ENCODE assay signal across 13 cellular contexts in genomic region chr1:199422206-199422605, GRCh38.
A peak's percentile ranks its signal among the peaks of the same experiment; 100 is the strongest.
DNase-seq lines count a peak whose midpoint lies in the region; ATAC-seq and TF ChIP-seq lines count a peak whose summit lies in the region.
"Had no signal": no experiment of that assay in that cellular context is flagged by ENCODE, and none has a peak within 500 bp of the region (broad histone marks: within the 10 kb centered on the region; RNA-seq: fewer than 3 reads in every experiment).

No MANE protein-coding gene starts in this region.

- CTCF ChIA-PET in PC-9 (lab: Charles Lee): interaction anchor here (1.1 kb wide), 1 partner anchor 107 kb away, joined by 3 read pairs; no protein-coding TSS in a partner anchor

- H3K36me3 ChIP-seq in PC-9 (ENCODE audit: low read depth) (no peaks in the 10 kb centered on the region), tibial nerve (no peaks in the 10 kb centered on the region)

- H3K4me3 ChIP-seq in PC-9: no peak overlapping the region
- no peak overlapping the region for H3K4me3 ChIP-seq in skeletal muscle cell (ENCODE audit: low read depth, low read length)
- no peak overlapping the region for H3K4me3 ChIP-seq in tibial nerve
- H3K4me3 ChIP-seq: psoas muscle had no signal

- H3K27ac ChIP-seq in PC-9 (no peak overlapping the region), tibial nerve (no peak overlapping the region)
- H3K27ac ChIP-seq: psoas muscle had no signal

- ATAC-seq in HG03378 (IDR thresholded peaks at IDR 0.05; ENCODE audit: unreplicated experiment) (no peak), HG03139 (IDR thresholded peaks at IDR 0.05; ENCODE audit: unreplicated experiment) (no peak)
- ATAC-seq: psoas muscle had no signal

- intact Hi-C loops in PC-9 (cut with micrococcal nuclease; ENCODE audit: unreplicated experiment): loop anchor here (2.0 kb wide), 1 partner anchor 651 kb away; no protein-coding TSS in a partner anchor

- no TSS peak for BruUV-seq in PC-9 (replicated peaks; lab: Mats Ljungman, UMichigan)

- H3F3A ChIP-seq in PC-9 (ENCODE audit: insufficient read depth, low read depth): no peaks in the 10 kb centered on the region

- WGBS in tibial nerve, 2 donors: 65 to 67% methylated on average over 1 of the region's 1 CpG

- 0 out of 2 replicates have a peak overlapping the region, but pooled peaks have one; percentile 15 for H2AFZ ChIP-seq in PC-9

- POLR2A ChIA-PET in PC-9 (lab: Charles Lee; ENCODE audit: unreplicated experiment): no interaction called here

- H3K4me1 ChIP-seq in PC-9 (replicated peaks; ENCODE audit: insufficient read depth) (no peaks in the 10 kb centered on the region), tibial nerve (no peaks in the 10 kb centered on the region)
- H3K4me1 ChIP-seq: psoas muscle had no signal

- H3K9me2 ChIP-seq in PC-9 (ENCODE audit: insufficient read depth): no peaks in the 10 kb centered on the region

- TF ChIP-seq CTCF in PC-9 (conservative IDR thresholded peaks at IDR 0.05) (peak; percentile 59), tibial nerve (IDR thresholded peaks at IDR 0.05) (no peak)

- no peaks in the 10 kb centered on the region for H3K27me3 ChIP-seq in PC-9 (ENCODE audit: insufficient read depth, low read depth)
- H3K27me3 ChIP-seq in tibial nerve: no peaks in the 10 kb centered on the region

- DNase-seq in DMS 273 (lab: John Stamatoyannopoulos, UW; ENCODE audit: unreplicated experiment) (peak; percentile 74), DMS 273 treated with DMSO at 0.1 percent for 48 hours (lab: John Stamatoyannopoulos, UW) (no peak), PC-9 (peak in 1 of 2 experiments; percentile 3), fibroblast of gingiva (ENCODE audit: low read depth) (peak; percentile 27), skeletal muscle cell (ENCODE audit: low read depth) (peak; percentile 17), tibial nerve (ENCODE audit: low spot score in 2 of 2) (no peak)
- DNase-seq: 8988T; activated naive CD8-positive, alpha-beta T cell treated with anti-CD3 and anti-CD28 coated beads for 36 hours; hippocampal formation; NCI-H1694; psoas muscle had no signal

- H3K9me3 ChIP-seq in PC-9 (ENCODE audit: insufficient read depth, low read depth) (no peaks in the 10 kb centered on the region), tibial nerve (peaks cover 0 to 12% (median 4%) of the 10 kb centered on the region in 4 donors)

- TF ChIP-seq POLR2A in tibial nerve (IDR thresholded peaks at IDR 0.05): no peak

- no peaks in the 10 kb centered on the region for H4K20me1 ChIP-seq in PC-9 (ENCODE audit: insufficient read depth)

- no peaks in the 10 kb centered on the region for H3K79me2 ChIP-seq in PC-9 (ENCODE audit: low read depth)

- TF ChIP-seq EP300 in tibial nerve (IDR thresholded peaks at IDR 0.05): no peak

- H3K4me2 ChIP-seq in PC-9: no peak overlapping the region

Comparison
In these comparisons a context has a peak if more than half of its experiments do, and no peak if none do; other contexts are left out.
1. DNase-seq: peak in DMS 273 (single experiment), fibroblast of gingiva (single experiment) and skeletal muscle cell (single experiment); none in DMS 273 treated with DMSO at 0.1 percent for 48 hours (single experiment) and tibial nerve (0 of 2).